1 cellular context compared by ENCODE assay signal in genomic region chr1:6600410-6601048, GRCh38.
TF ChIP-seq lines count a peak whose summit lies in the region.

No MANE protein-coding gene starts in this region.

TF ChIP-seq in HepG2, 621 proteins besides CTCF, POLR2A, EP300 and RAD21:
- TF ChIP-seq ZNF33B (CRISPR knock-in tag; IDR thresholded peaks at IDR 0.05) (no peak), ZFY (CRISPR knock-in tag; IDR thresholded peaks at IDR 0.05) (no peak), KLF11 (CRISPR knock-in tag; IDR thresholded peaks at IDR 0.05) (no peak), THAP11 (CRISPR knock-in tag; IDR thresholded peaks at IDR 0.05) (no peak), AFF4 (CRISPR knock-in tag; IDR thresholded peaks at IDR 0.05) (no peak), IRF9 (CRISPR knock-in tag; IDR thresholded peaks at IDR 0.05; ENCODE audit: borderline replicate concordance) (0 out of 2 replicates have a peak, but pooled peaks have one; percentile 45), CBX2 (IDR thresholded peaks at IDR 0.05; ENCODE audit: low read depth, low read length) (no peak), CBX2 (CRISPR knock-in tag; IDR thresholded peaks at IDR 0.05; ENCODE audit: low read depth) (peak; percentile 75; the same call in 1 of the 2 replicates), RXRA (CRISPR knock-in tag; IDR thresholded peaks at IDR 0.05) (0 out of 2 replicates have a peak, but pooled peaks have one; percentile 23), ZFP90 (CRISPR knock-in tag; IDR thresholded peaks at IDR 0.05; ENCODE audit: borderline replicate concordance) (0 out of 2 replicates have a peak, but pooled peaks have one; percentile 15), ZNF605 (CRISPR knock-in tag; IDR thresholded peaks at IDR 0.05) (no peak), MIER3 (CRISPR knock-in tag; IDR thresholded peaks at IDR 0.05; ENCODE audit: borderline replicate concordance) (no peak), ATM (IDR thresholded peaks at IDR 0.05; ENCODE audit: borderline replicate concordance) (no peak), ZBTB7B (CRISPR knock-in tag; IDR thresholded peaks at IDR 0.05) (0 out of 2 replicates have a peak, but pooled peaks have one; percentile 27), MZF1 (CRISPR knock-in tag; IDR thresholded peaks at IDR 0.05; ENCODE audit: borderline replicate concordance) (no peak), THAP9 (CRISPR knock-in tag; IDR thresholded peaks at IDR 0.05; ENCODE audit: borderline replicate concordance) (no peak), ZMYM2 (CRISPR knock-in tag; IDR thresholded peaks at IDR 0.05) (no peak), CBX5 (CRISPR knock-in tag; IDR thresholded peaks at IDR 0.05; ENCODE audit: borderline replicate concordance) (0 out of 2 replicates have a peak, but pooled peaks have one; percentile 2), ZNF296 (CRISPR knock-in tag; conservative IDR thresholded peaks at IDR 0.05) (no peak), ZNF672 (CRISPR knock-in tag; IDR thresholded peaks at IDR 0.05) (no peak), ZXDC (CRISPR knock-in tag; IDR thresholded peaks at IDR 0.05) (no peak), RXRB (CRISPR knock-in tag; IDR thresholded peaks at IDR 0.05; ENCODE audit: borderline replicate concordance) (no peak), PAF1 (CRISPR knock-in tag; IDR thresholded peaks at IDR 0.05) (no peak), ZNF558 (CRISPR knock-in tag; IDR thresholded peaks at IDR 0.05; ENCODE audit: borderline replicate concordance) (no peak), HNRNPLL (IDR thresholded peaks at IDR 0.05; ENCODE audit: low read depth, low read length, poor library complexity, severe bottlenecking) (no peak), ZC3H4 (CRISPR knock-in tag; IDR thresholded peaks at IDR 0.05; ENCODE audit: borderline replicate concordance) (no peak), TMF1 (CRISPR knock-in tag; IDR thresholded peaks at IDR 0.05; ENCODE audit: low read depth) (no peak)
